1 cellular context compared by ENCODE assay signal in the genomic region with DNA sequence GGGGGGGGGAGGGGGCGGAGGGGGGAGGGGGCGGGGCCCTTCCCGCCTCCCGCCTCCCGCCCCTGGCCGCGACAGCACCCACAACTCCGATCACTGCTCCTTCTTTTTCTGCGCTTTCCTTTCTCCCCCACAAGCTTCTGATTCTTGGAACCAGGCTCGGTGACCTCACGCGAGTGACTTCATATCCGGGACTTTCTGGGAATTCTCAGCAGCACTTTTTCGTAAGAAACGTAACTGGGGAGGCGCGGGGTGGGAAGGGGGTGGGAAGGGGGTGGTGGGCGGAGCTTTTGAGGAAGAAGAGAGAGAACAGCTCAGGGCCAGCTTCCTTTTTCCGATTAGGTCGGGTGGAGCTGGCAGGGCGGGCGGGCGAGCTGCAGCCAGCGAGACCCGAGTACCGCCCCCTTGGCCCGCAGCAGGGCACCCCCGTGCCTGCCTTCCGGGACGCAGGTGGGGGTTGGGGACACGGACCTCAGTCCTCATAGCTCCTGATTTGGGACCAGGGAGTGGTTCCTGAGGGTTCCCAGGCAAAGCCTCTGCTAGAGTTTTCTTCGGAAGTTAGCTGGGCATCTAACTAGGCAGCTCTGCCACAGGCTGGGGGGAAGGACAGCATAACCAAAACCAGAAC.
TF ChIP-seq lines count a peak whose summit lies in the region.

No MANE protein-coding gene starts in this region.

TF ChIP-seq in SK-N-SH treated with all-trans-retinoic acid at 6 μM for 48 hours, 23 proteins besides CTCF, POLR2A, EP300 and RAD21 (continued from another document):
- TF ChIP-seq, protein P1, sequence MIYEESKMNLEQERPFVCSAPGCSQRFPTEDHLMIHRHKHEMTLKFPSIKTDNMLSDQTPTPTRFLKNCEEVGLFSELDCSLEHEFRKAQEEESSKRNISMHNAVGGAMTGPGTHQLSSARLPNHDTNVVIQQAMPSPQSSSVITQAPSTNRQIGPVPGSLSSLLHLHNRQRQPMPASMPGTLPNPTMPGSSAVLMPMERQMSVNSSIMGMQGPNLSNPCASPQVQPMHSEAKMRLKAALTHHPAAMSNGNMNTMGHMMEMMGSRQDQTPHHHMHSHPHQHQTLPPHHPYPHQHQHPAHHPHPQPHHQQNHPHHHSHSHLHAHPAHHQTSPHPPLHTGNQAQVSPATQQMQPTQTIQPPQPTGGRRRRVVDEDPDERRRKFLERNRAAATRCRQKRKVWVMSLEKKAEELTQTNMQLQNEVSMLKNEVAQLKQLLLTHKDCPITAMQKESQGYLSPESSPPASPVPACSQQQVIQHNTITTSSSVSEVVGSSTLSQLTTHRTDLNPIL (CRISPR knock-in tag; IDR thresholded peaks at IDR 0.05; ENCODE audit: low read depth) = no peak
